ENCODE assay signal across 8 cellular contexts in genomic region chr6:125363360-125364121, GRCh38.
DNase-seq lines count a peak whose midpoint lies in the region; ATAC-seq and TF ChIP-seq lines count a peak whose summit lies in the region.

No MANE protein-coding gene starts in this region.

- H3K27ac Mint-ChIP-seq in mesothelial cell of epicardium = peak overlapping the region; percentile 85

- TF ChIP-seq POLR2A in esophagus muscularis mucosa (IDR thresholded peaks at IDR 0.05; ENCODE audit: low read depth) = no peak

- no peaks in the 10 kb centered on the region for H3K9me3 ChIP-seq in esophagus muscularis mucosa

- H3K9me3 Mint-ChIP-seq in mesothelial cell of epicardium = no peaks in the 10 kb centered on the region

- H3K27me3 ChIP-seq in esophagus muscularis mucosa = peaks cover 0 to 12% (median 0%) of the 10 kb centered on the region in 4 donors

- POLR2A ChIA-PET in GM10248 (lab: Yijun Ruan, JAX) = no interaction called here

- H3K4me1 ChIP-seq in esophagus muscularis mucosa (peaks cover 6 to 32% (median 23%) of the 10 kb centered on the region in 4 donors), urinary bladder (ENCODE audit: insufficient read depth) (no peaks in the 10 kb centered on the region)

- CTCF ChIA-PET in GM10248 (lab: Yijun Ruan, JAX) = no interaction called here

- TF ChIP-seq CTCF in GM10248 (IDR thresholded peaks at IDR 0.05; ENCODE audit: control extremely low read depth, extremely low read depth, low read depth, missing control alignments) (no peak), esophagus muscularis mucosa (IDR thresholded peaks at IDR 0.05) (no peak), mesothelial cell of epicardium (IDR thresholded peaks at IDR 0.05; ENCODE audit: unreplicated experiment) (no peak)

- peaks cover 26% of the 10 kb centered on the region for H3K27me3 Mint-ChIP-seq in mesothelial cell of epicardium (ENCODE audit: low read depth)

- WGBS in esophagus muscularis mucosa = 32% methylated on average over 8 of the region's 43 CpGs
- WGBS in urinary bladder = 6% methylated on average over 43 of the region's 43 CpGs

- peak overlapping the region; percentile 52 to 58 (median 54) for H3K4me3 ChIP-seq in esophagus muscularis mucosa
- peak overlapping the region; percentile 30 for H3K4me3 ChIP-seq in urinary bladder (ENCODE audit: low read depth, low read length)

- H3K27ac ChIP-seq in esophagus muscularis mucosa (replicated peaks in 1 of 4) (peak overlapping the region; percentile 57 to 76 (median 68)), urinary bladder (ENCODE audit: low read depth) (no peak overlapping the region)

- H3K36me3 ChIP-seq in esophagus muscularis mucosa (no peaks in the 10 kb centered on the region), urinary bladder (ENCODE audit: insufficient read depth) (no peaks in the 10 kb centered on the region)

- H3K4me1 Mint-ChIP-seq in mesothelial cell of epicardium = peaks cover 25% of the 10 kb centered on the region

- no peaks in the 10 kb centered on the region for H3K36me3 Mint-ChIP-seq in mesothelial cell of epicardium

- H3K4me3 Mint-ChIP-seq in mesothelial cell of epicardium = peak overlapping the region; percentile 63

- TF ChIP-seq EP300 in esophagus muscularis mucosa (IDR thresholded peaks at IDR 0.05) = no peak

- intact Hi-C loops in esophagus muscularis mucosa (cut with DNase I) = no loop called here

- ATAC-seq in HG03460 (IDR thresholded peaks at IDR 0.05; ENCODE audit: unreplicated experiment) = no peak

- DNase-seq in GM10248 (ENCODE audit: extremely low spot score) (peak; percentile 10), NCI-H748 (lab: John Stamatoyannopoulos, UW; ENCODE audit: unreplicated experiment) (peak; percentile 87), esophagus muscularis mucosa (ENCODE audit: extremely low spot score) (no peak), mesothelial cell of epicardium (ENCODE audit: low spot score in 2 of 2, unreplicated experiment in 2 of 2) (peak; percentile 52 to 73), cortex of kidney (lab: John Stamatoyannopoulos, UW) (no peak)
- DNase-seq in stimulated activated naive CD4-positive, alpha-beta T cell treated with Interleukin-2 at 50 U/mL for 16 hours (lab: John Stamatoyannopoulos, UW) = no peak

Comparison
In these comparisons a context has a peak if more than half of its experiments do, and no peak if none do; other contexts are left out.
1. DNase-seq: peak in GM10248 (single experiment), NCI-H748 (single experiment) and mesothelial cell of epicardium (2 of 2); none in esophagus muscularis mucosa (single experiment), stimulated activated naive CD4-positive, alpha-beta T cell treated with Interleukin-2 at 50 U/mL for 16 hours (single experiment) and cortex of kidney (single experiment).